ENCODE assay signal across 9 cellular contexts in genomic region chr17:1111599-1112443, GRCh38.
DNase-seq lines count a peak whose midpoint lies in the region; ATAC-seq and TF ChIP-seq lines count a peak whose summit lies in the region.
"Had no signal": no experiment of that assay in that cellular context is flagged by ENCODE, and none has a peak within 500 bp of the region (broad histone marks: within the 10 kb centered on the region; RNA-seq: fewer than 3 reads in every experiment).

No MANE protein-coding gene starts in this region.

- peak overlapping the region in 2 of 4 donors; percentile 0 to 1 for H3K4me3 ChIP-seq in transverse colon

- no peak for TF ChIP-seq CTCF in activated B cell treated with CpG ODN at 0.5 μM for 24 hours (IDR thresholded peaks at IDR 0.05)
- no peak for TF ChIP-seq CTCF in transverse colon (IDR thresholded peaks at IDR 0.05)

- TF ChIP-seq POLR2A in transverse colon (IDR thresholded peaks at IDR 0.05): no peak

- TF ChIP-seq EP300 in transverse colon (IDR thresholded peaks at IDR 0.05; ENCODE audit: low read depth): no peak

- no peaks in the 10 kb centered on the region for H3K27me3 ChIP-seq in transverse colon

- peaks cover 57 to 85% (median 71%) of the 10 kb centered on the region in 4 donors for H3K4me1 ChIP-seq in transverse colon

- H3K4me3 Mint-ChIP-seq in activated T-cell treated with anti-CD3 and anti-CD28 coated beads, Interleukin-2, amount 50 U/mL, for 24 hours: peak overlapping the region; percentile 23
- H3K4me3 Mint-ChIP-seq in activated B cell treated with CpG ODN at 0.5 μM for 24 hours: peak overlapping the region; percentile 69

- ATAC-seq in activated B cell treated with CpG ODN at 0.5 μM for 24 hours (ENCODE audit: low read depth) (no peak), left colon (peak; percentile 1)

- no peaks in the 10 kb centered on the region for H3K9me3 ChIP-seq in transverse colon

- in situ Hi-C loops in transverse colon (cut with MboI; ENCODE audit: low pct_ligation_motif_present in 1 of 4, low pct_unique_long_range_greater_than_20kb in 1 of 4, low sequenced_read_pairs in 3 of 4): no loop called here

- no peaks in the 10 kb centered on the region for H3K9me3 Mint-ChIP-seq in activated T-cell treated with anti-CD3 and anti-CD28 coated beads, Interleukin-2, amount 50 U/mL, for 24 hours
- no peaks in the 10 kb centered on the region for H3K9me3 Mint-ChIP-seq in activated B cell treated with CpG ODN at 0.5 μM for 24 hours

- DNase-seq in activated T-cell treated with anti-CD3 and anti-CD28 coated beads, Interleukin-2, amount 50 U/mL, for 24 hours: no peak
- DNase-seq in activated T-cell treated with anti-CD3 and anti-CD28 coated beads, Interleukin-2, amount 50 U/mL, for 48 hours: no peak
- DNase-seq in activated B cell treated with CpG ODN at 0.5 μM for 24 hours (no peak), left colon (peak; percentile 62 to 72), transverse colon (peak; percentile 55), DMS79 (lab: John Stamatoyannopoulos, UW) (no peak), dermis blood vessel endothelial cell (no peak)
- no peak for DNase-seq in activated CD4-positive, CD25-positive, alpha-beta regulatory T cell treated with anti-CD3 and anti-CD28 coated beads, Interleukin-2, amount 50 U/mL, for 72 hours
- DNase-seq: DND-41 had no signal

- intact Hi-C loops in activated B cell treated with CpG ODN at 0.5 μM for 24 hours (cut with micrococcal nuclease): no loop called here
- intact Hi-C loops in left colon (cut with DNase I, micrococcal nuclease): no loop called here
- intact Hi-C loops in transverse colon (cut with DNase I; ENCODE audit: low total_unique reads): no loop called here

- H3K4me1 Mint-ChIP-seq in activated T-cell treated with anti-CD3 and anti-CD28 coated beads, Interleukin-2, amount 50 U/mL, for 24 hours (ENCODE audit: low read depth): peaks cover 52% of the 10 kb centered on the region
- peaks cover 44% of the 10 kb centered on the region for H3K4me1 Mint-ChIP-seq in activated B cell treated with CpG ODN at 0.5 μM for 24 hours

- peaks cover 7% of the 10 kb centered on the region for H3K36me3 Mint-ChIP-seq in activated T-cell treated with anti-CD3 and anti-CD28 coated beads, Interleukin-2, amount 50 U/mL, for 24 hours (ENCODE audit: low read depth)
- H3K36me3 Mint-ChIP-seq in activated B cell treated with CpG ODN at 0.5 μM for 24 hours (ENCODE audit: low read depth): no peaks in the 10 kb centered on the region

- WGBS in transverse colon (ENCODE audit: low coverage in 1 of 2), 2 donors: 70 to 71% methylated on average over 17 to 22 of the region's 22 CpGs

- H3K36me3 ChIP-seq in transverse colon: no peaks in the 10 kb centered on the region

- peak overlapping the region; percentile 93 to 99 (median 96) for H3K27ac ChIP-seq in transverse colon

- CTCF ChIA-PET in activated B cell treated with CpG ODN at 0.5 μM for 24 hours (lab: Charles Lee): no interaction called here

- H3K27ac Mint-ChIP-seq in activated T-cell treated with anti-CD3 and anti-CD28 coated beads, Interleukin-2, amount 50 U/mL, for 24 hours: peak overlapping the region; percentile 50
- H3K27ac Mint-ChIP-seq in activated B cell treated with CpG ODN at 0.5 μM for 24 hours: no peak overlapping the region

- POLR2A ChIA-PET in activated B cell treated with CpG ODN at 0.5 μM for 24 hours (lab: Charles Lee): no interaction called here

- no peaks in the 10 kb centered on the region for H3K27me3 Mint-ChIP-seq in activated T-cell treated with anti-CD3 and anti-CD28 coated beads, Interleukin-2, amount 50 U/mL, for 24 hours
- no peaks in the 10 kb centered on the region for H3K27me3 Mint-ChIP-seq in activated B cell treated with CpG ODN at 0.5 μM for 24 hours

Comparison
In these comparisons a context has a peak if more than half of its experiments do, and no peak if none do; other contexts are left out.
1. DNase-seq: peak in left colon (2 of 2) and transverse colon (single experiment); none in activated T-cell treated with anti-CD3 and anti-CD28 coated beads, Interleukin-2, amount 50 U/mL, for 24 hours (single experiment), activated T-cell treated with anti-CD3 and anti-CD28 coated beads, Interleukin-2, amount 50 U/mL, for 48 hours (0 of 2), activated B cell treated with CpG ODN at 0.5 μM for 24 hours (single experiment), DMS79 (single experiment), dermis blood vessel endothelial cell (single experiment) and activated CD4-positive, CD25-positive, alpha-beta regulatory T cell treated with anti-CD3 and anti-CD28 coated beads, Interleukin-2, amount 50 U/mL, for 72 hours (single experiment).